In the genomic region with DNA sequence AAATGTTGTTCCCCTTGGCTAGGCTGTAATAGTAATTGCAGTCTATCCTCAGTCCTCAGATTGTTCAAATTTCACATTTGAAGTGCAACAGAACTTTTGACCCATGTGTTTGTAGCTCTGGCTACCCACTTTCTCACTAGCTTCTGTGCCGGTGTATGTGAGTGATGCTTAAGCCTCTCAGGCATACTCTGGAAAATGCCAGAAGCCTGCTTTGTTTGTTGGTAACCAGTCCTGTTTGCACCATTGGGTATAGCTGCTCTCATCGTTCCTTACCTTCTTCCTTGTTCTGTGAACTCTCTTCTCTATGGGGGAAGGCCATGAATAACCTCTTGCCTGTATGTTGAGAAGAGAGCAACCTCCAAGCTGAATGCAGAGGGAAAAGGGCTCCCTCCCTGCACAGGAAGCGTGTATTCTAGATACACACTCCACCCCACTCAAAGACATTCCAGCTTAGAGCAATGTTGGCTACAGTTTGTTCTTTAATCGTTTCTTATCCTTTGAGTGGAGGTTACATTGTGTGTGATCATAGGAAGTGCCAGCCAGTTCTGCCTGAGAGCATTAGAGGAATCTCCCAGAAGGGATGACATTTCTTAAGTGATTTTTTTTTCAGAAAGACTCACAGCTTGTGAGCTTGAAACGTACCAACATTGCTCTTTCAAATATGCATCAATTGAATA, we compare ENCODE assay signal across 1 cellular context.
TF ChIP-seq lines count a peak whose summit lies in the region.

No MANE protein-coding gene starts in this region.

TF ChIP-seq in WTC11, 78 proteins besides CTCF, POLR2A, EP300 and RAD21 (continued from another document):
- TF ChIP-seq, protein P1, sequence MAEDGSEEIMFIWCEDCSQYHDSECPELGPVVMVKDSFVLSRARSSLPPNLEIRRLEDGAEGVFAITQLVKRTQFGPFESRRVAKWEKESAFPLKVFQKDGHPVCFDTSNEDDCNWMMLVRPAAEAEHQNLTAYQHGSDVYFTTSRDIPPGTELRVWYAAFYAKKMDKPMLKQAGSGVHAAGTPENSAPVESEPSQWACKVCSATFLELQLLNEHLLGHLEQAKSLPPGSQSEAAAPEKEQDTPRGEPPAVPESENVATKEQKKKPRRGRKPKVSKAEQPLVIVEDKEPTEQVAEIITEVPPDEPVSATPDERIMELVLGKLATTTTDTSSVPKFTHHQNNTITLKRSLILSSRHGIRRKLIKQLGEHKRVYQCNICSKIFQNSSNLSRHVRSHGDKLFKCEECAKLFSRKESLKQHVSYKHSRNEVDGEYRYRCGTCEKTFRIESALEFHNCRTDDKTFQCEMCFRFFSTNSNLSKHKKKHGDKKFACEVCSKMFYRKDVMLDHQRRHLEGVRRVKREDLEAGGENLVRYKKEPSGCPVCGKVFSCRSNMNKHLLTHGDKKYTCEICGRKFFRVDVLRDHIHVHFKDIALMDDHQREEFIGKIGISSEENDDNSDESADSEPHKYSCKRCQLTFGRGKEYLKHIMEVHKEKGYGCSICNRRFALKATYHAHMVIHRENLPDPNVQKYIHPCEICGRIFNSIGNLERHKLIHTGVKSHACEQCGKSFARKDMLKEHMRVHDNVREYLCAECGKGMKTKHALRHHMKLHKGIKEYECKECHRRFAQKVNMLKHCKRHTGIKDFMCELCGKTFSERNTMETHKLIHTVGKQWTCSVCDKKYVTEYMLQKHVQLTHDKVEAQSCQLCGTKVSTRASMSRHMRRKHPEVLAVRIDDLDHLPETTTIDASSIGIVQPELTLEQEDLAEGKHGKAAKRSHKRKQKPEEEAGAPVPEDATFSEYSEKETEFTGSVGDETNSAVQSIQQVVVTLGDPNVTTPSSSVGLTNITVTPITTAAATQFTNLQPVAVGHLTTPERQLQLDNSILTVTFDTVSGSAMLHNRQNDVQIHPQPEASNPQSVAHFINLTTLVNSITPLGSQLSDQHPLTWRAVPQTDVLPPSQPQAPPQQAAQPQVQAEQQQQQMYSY (CRISPR knock-in tag; IDR thresholded peaks at IDR 0.05), result no peak
- TF ChIP-seq, protein P2, sequence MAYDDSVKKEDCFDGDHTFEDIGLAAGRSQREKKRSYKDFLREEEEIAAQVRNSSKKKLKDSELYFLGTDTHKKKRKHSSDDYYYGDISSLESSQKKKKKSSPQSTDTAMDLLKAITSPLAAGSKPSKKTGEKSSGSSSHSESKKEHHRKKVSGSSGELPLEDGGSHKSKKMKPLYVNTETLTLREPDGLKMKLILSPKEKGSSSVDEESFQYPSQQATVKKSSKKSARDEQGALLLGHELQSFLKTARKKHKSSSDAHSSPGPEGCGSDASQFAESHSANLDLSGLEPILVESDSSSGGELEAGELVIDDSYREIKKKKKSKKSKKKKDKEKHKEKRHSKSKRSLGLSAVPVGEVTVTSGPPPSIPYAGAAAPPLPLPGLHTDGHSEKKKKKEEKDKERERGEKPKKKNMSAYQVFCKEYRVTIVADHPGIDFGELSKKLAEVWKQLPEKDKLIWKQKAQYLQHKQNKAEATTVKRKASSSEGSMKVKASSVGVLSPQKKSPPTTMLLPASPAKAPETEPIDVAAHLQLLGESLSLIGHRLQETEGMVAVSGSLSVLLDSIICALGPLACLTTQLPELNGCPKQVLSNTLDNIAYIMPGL (CRISPR knock-in tag; IDR thresholded peaks at IDR 0.05), result no peak
